Comparison of ENCODE assay signal across 26 cellular contexts in genomic region chr3:135448520-135448919, GRCh38.
"Had no signal": no experiment of that assay in that cellular context is flagged by ENCODE, and none has a peak within 500 bp of the region (broad histone marks: within the 10 kb centered on the region; RNA-seq: fewer than 3 reads in every experiment).

No MANE protein-coding gene starts in this region.

- H3K27me3 ChIP-seq: MG63, SJSA1 had no signal

- H3K4me3 ChIP-seq: MG63, SJSA1 had no signal

- H3K36me3 Mint-ChIP-seq: activated CD4-positive, alpha-beta memory T cell treated with anti-CD3 and anti-CD28 coated beads for 36 hours; activated naive CD4-positive, alpha-beta T cell treated with anti-CD3 and anti-CD28 coated beads, Interleukin-2, amount 50 U/mL, for 72 hours; brain; T-cell had no signal

- DNase-seq: activated CD4-positive, alpha-beta memory T cell treated with anti-CD3 and anti-CD28 coated beads for 36 hours; activated CD4-positive, alpha-beta T cell treated with anti-CD3 and anti-CD28 coated beads, Interleukin-2, amount 10 ng/mL, durations not matched to agents 7 days and 5 days; activated CD4-positive, CD25-positive, alpha-beta regulatory T cell; activated CD8-positive, alpha-beta memory T cell treated with anti-CD3 and anti-CD28 coated beads for 24 hours; activated effector memory CD4-positive, alpha-beta T cell treated with anti-CD3 and anti-CD28 coated beads, Interleukin-2, amount 50 U/mL, for 16 hours; activated naive CD4-positive, alpha-beta T cell treated with Interleukin-2 at 50 U/mL for 16 hours; activated naive CD8-positive, alpha-beta T cell treated with anti-CD3 and anti-CD28 coated beads, Interleukin-2, amount 50 U/mL, for 24 hours; activated T-cell treated with anti-CD3 and anti-CD28 coated beads, Interleukin-2, amount 50 U/mL, for 4 hours; amygdala; MG63; NCI-H1105; NCI-H1436; NCI-H1694 treated with DMSO at 0.1 percent for 48 hours; NCI-H2029 treated with DMSO at 0.1 percent for 48 hours; NCI-H345; NCI-H510A; NCI-H69; OCI-M1; RPMI8226; T-cell; T-helper 2 cell had no signal

- H3K9me3 ChIP-seq: MG63, SJSA1 had no signal

- H3K27ac Mint-ChIP-seq: activated CD4-positive, alpha-beta memory T cell treated with anti-CD3 and anti-CD28 coated beads for 36 hours; activated CD4-positive, alpha-beta T cell treated with anti-CD3 and anti-CD28 coated beads, Interleukin-2, amount 10 ng/mL, durations not matched to agents 7 days and 5 days; activated naive CD8-positive, alpha-beta T cell treated with anti-CD3 and anti-CD28 coated beads, Interleukin-2, amount 50 U/mL, for 24 hours; brain; T-cell had no signal

- H3K4me3 Mint-ChIP-seq: activated CD4-positive, alpha-beta memory T cell treated with anti-CD3 and anti-CD28 coated beads for 36 hours; activated CD4-positive, alpha-beta T cell treated with anti-CD3 and anti-CD28 coated beads, Interleukin-2, amount 10 ng/mL, durations not matched to agents 7 days and 5 days; activated naive CD8-positive, alpha-beta T cell treated with anti-CD3 and anti-CD28 coated beads, Interleukin-2, amount 50 U/mL, for 24 hours; activated T-cell treated with anti-CD3 and anti-CD28 coated beads, Interleukin-2, amount 50 U/mL, for 4 hours; brain; central memory CD8-positive, alpha-beta T cell; T-cell had no signal

- H3K27ac ChIP-seq: SJSA1, VCaP had no signal

- H3K27me3 Mint-ChIP-seq: activated CD4-positive, alpha-beta memory T cell treated with anti-CD3 and anti-CD28 coated beads for 36 hours; activated CD4-positive, alpha-beta T cell treated with anti-CD3 and anti-CD28 coated beads, Interleukin-2, amount 10 ng/mL, durations not matched to agents 7 days and 5 days; activated naive CD8-positive, alpha-beta T cell treated with anti-CD3 and anti-CD28 coated beads, Interleukin-2, amount 50 U/mL, for 24 hours; central memory CD8-positive, alpha-beta T cell; T-cell had no signal

- H3K9me3 Mint-ChIP-seq: activated CD4-positive, alpha-beta memory T cell treated with anti-CD3 and anti-CD28 coated beads for 36 hours; activated CD4-positive, alpha-beta T cell treated with anti-CD3 and anti-CD28 coated beads, Interleukin-2, amount 10 ng/mL, durations not matched to agents 7 days and 5 days; activated naive CD8-positive, alpha-beta T cell treated with anti-CD3 and anti-CD28 coated beads, Interleukin-2, amount 50 U/mL, for 24 hours; activated T-cell treated with anti-CD3 and anti-CD28 coated beads, Interleukin-2, amount 50 U/mL, for 4 hours; brain had no signal

- H3K36me3 ChIP-seq: MG63, SJSA1 had no signal

- H3K4me1 Mint-ChIP-seq: activated CD4-positive, alpha-beta T cell treated with anti-CD3 and anti-CD28 coated beads, Interleukin-2, amount 10 ng/mL, durations not matched to agents 7 days and 5 days; activated naive CD8-positive, alpha-beta T cell treated with anti-CD3 and anti-CD28 coated beads, Interleukin-2, amount 50 U/mL, for 24 hours; central memory CD8-positive, alpha-beta T cell; T-cell had no signal

- H3K4me1 ChIP-seq: SJSA1 had no signal
